ENCODE assay signal across 15 cellular contexts in genomic region chr4:56782019-56782418, GRCh38. TPM values are rescaled to one million over a fixed set of nuclear protein-coding genes. Genes with fewer than 3 reads are reported as not detected.
DNase-seq lines count a peak whose midpoint lies in the region; ATAC-seq and TF ChIP-seq lines count a peak whose summit lies in the region.
"Had no signal": no experiment of that assay in that cellular context is flagged by ENCODE, and none has a peak within 500 bp of the region (broad histone marks: within the 10 kb centered on the region; RNA-seq: fewer than 3 reads in every experiment).

No MANE protein-coding gene starts in this region.

- H3K23ac ChIP-seq in IMR-90 (ENCODE audit: low read depth, low read length), result no peak overlapping the region

- no peak overlapping the region for H2BK15ac ChIP-seq in IMR-90 (ENCODE audit: low read depth, low read length)

- H3K27ac ChIP-seq in IMR-90 (ENCODE audit: insufficient read depth, low read length), result no peak overlapping the region
- H3K27ac ChIP-seq in endodermal cell (ENCODE audit: low read depth, low read length), result no peak overlapping the region
- H3K27ac ChIP-seq: GM23248, HL-60 had no signal

- no peak overlapping the region for H2BK20ac ChIP-seq in IMR-90 (ENCODE audit: low read depth, low read length)

- H3K27me3 ChIP-seq in IMR-90 (ENCODE audit: control insufficient read depth, insufficient read depth, low read length) (peaks cover 13% of the 10 kb centered on the region), endodermal cell (ENCODE audit: control insufficient read depth, insufficient read depth, low read length, poor library complexity, severe bottlenecking) (no peaks in the 10 kb centered on the region)

- TF ChIP-seq CTCF in IMR-90 (conservative IDR thresholded peaks at IDR 0.05; ENCODE audit: low read depth, low read length), result no peak
- TF ChIP-seq CTCF in endodermal cell (conservative IDR thresholded peaks at IDR 0.05), result no peak
- TF ChIP-seq CTCF in nephron progenitor cell (IDR thresholded peaks at IDR 0.05), result no peak

- H3K4me1 ChIP-seq in IMR-90 (ENCODE audit: control insufficient read depth, insufficient read depth, low read length) (peaks cover 3% of the 10 kb centered on the region), endodermal cell (ENCODE audit: control insufficient read depth, insufficient read depth, low read length) (no peaks in the 10 kb centered on the region)
- H3K4me1 ChIP-seq: BE2C had no signal

- peaks cover 3% of the 10 kb centered on the region for H3K9me1 ChIP-seq in IMR-90 (ENCODE audit: insufficient read depth, low read length)

- no TSS peak for BruUV-seq in IMR-90 (replicated peaks; lab: Mats Ljungman, UMichigan)

- H2BK5ac ChIP-seq in IMR-90 (ENCODE audit: low read depth, low read length, poor library complexity, severe bottlenecking), result no peak overlapping the region

- H2BK120ac ChIP-seq in IMR-90 (ENCODE audit: low read depth, low read length), result no peak overlapping the region

- H3K27me3 Mint-ChIP-seq in endodermal cell (ENCODE audit: insufficient read depth), result peaks cover 3% of the 10 kb centered on the region
- peaks cover 4% of the 10 kb centered on the region for H3K27me3 Mint-ChIP-seq in nephron progenitor cell (ENCODE audit: low read depth, poor library complexity)
- H3K27me3 Mint-ChIP-seq in activated T-helper 2 cell treated with anti-CD3 and anti-CD28 coated beads, Interferon-gamma antibody, Interleukin-2, Interleukin-4, amounts not matched to agents 10 μg/mL and 5 μg/mL and 100 μg/mL, durations not matched to agents 14 hours and 24 hours and 36 hours (ENCODE audit: low read depth), result peaks cover 14% of the 10 kb centered on the region
- H3K27me3 Mint-ChIP-seq: CD4-positive, alpha-beta T cell; IgD-negative memory B cell had no signal

- H3K79me1 ChIP-seq in IMR-90 (ENCODE audit: low read depth in 1 of 2, low read length in 2 of 2), result no peaks in the 10 kb centered on the region

- no peak overlapping the region for H3K56ac ChIP-seq in IMR-90 (ENCODE audit: extremely low read depth, insufficient read depth, low read length)

- H3K4me2 ChIP-seq in IMR-90 (ENCODE audit: low read depth, low read length), result no peak overlapping the region

- no peak overlapping the region for H3K4ac ChIP-seq in IMR-90 (ENCODE audit: low read depth, low read length)

- no peak for TF ChIP-seq RAD21 in IMR-90 (IDR thresholded peaks at IDR 0.05; ENCODE audit: low read length)

- no peak for TF ChIP-seq POLR2A in IMR-90 (IDR thresholded peaks at IDR 0.05; ENCODE audit: low read depth, low read length)

- no peak overlapping the region for H3K18ac ChIP-seq in IMR-90 (ENCODE audit: low read depth, low read length)

- H3K36me3 ChIP-seq in IMR-90 (ENCODE audit: control insufficient read depth, insufficient read depth, low read length), result no peaks in the 10 kb centered on the region
- no peaks in the 10 kb centered on the region for H3K36me3 ChIP-seq in endodermal cell (ENCODE audit: control insufficient read depth, insufficient read depth, low read length)
- H3K36me3 ChIP-seq: BE2C had no signal

- dilution Hi-C loops in IMR-90 (cut with HindIII; ENCODE audit: low sequenced_read_pairs, unreplicated experiment), result no loop called here

- CTCF ChIA-PET in IMR-90 (lab: Yijun Ruan, JAX), result no interaction called here

- no peaks in the 10 kb centered on the region for H4K20me1 ChIP-seq in IMR-90 (ENCODE audit: insufficient read depth, low read length)

- POLR2A ChIA-PET in IMR-90 (lab: Charles Lee; ENCODE audit: unreplicated experiment), result no interaction called here

- H3K4me3 ChIP-seq in IMR-90 (ENCODE audit: insufficient read depth, low read depth, low read length) (no peak overlapping the region), endodermal cell (ENCODE audit: low read length) (no peak overlapping the region)
- H3K4me3 ChIP-seq: GM23248 had no signal

- no peak overlapping the region for H2AK5ac ChIP-seq in IMR-90 (ENCODE audit: low read depth, low read length)

- intact Hi-C loops in IMR-90 (cut with micrococcal nuclease), result no loop called here
- intact Hi-C loops in activated T-helper 2 cell treated with anti-CD3 and anti-CD28 coated beads, Interferon-gamma antibody, Interleukin-2, Interleukin-4, amounts not matched to agents 10 μg/mL and 5 μg/mL and 100 μg/mL, durations not matched to agents 14 hours and 24 hours and 36 hours (cut with micrococcal nuclease), result no loop called here

- H4K5ac ChIP-seq in IMR-90 (ENCODE audit: low read depth, low read length), result no peak overlapping the region

- H4K8ac ChIP-seq in IMR-90 (ENCODE audit: low read depth in 2 of 2, low read length in 2 of 2), result no peak overlapping the region

- H3K9ac ChIP-seq in IMR-90 (ENCODE audit: low read depth, low read length) (no peak overlapping the region), endodermal cell (ENCODE audit: extremely low read depth, low read length, poor library complexity, severe bottlenecking) (no peak overlapping the region)
- H3K9ac ChIP-seq: GM23248 had no signal

- H3K36me3 Mint-ChIP-seq in endodermal cell (ENCODE audit: low read depth) (no peaks in the 10 kb centered on the region), nephron progenitor cell (ENCODE audit: low read depth) (no peaks in the 10 kb centered on the region)
- H3K36me3 Mint-ChIP-seq in activated T-helper 2 cell treated with anti-CD3 and anti-CD28 coated beads, Interferon-gamma antibody, Interleukin-2, Interleukin-4, amounts not matched to agents 10 μg/mL and 5 μg/mL and 100 μg/mL, durations not matched to agents 14 hours and 24 hours and 36 hours (ENCODE audit: low read depth), result no peaks in the 10 kb centered on the region

- H3K4me1 Mint-ChIP-seq in endodermal cell (peaks cover 14% of the 10 kb centered on the region), nephron progenitor cell (peaks cover 22% of the 10 kb centered on the region)
- H3K4me1 Mint-ChIP-seq in activated T-helper 2 cell treated with anti-CD3 and anti-CD28 coated beads, Interferon-gamma antibody, Interleukin-2, Interleukin-4, amounts not matched to agents 10 μg/mL and 5 μg/mL and 100 μg/mL, durations not matched to agents 14 hours and 24 hours and 36 hours (ENCODE audit: low read depth), result no peaks in the 10 kb centered on the region

- in situ Hi-C loops in IMR-90 (cut with MboI; ENCODE audit: low sequenced_read_pairs), result no loop called here

- DNase-seq in IMR-90 (no peak), endodermal cell (peak; percentile 23), nephron progenitor cell (no peak), NCI-H2081 (lab: John Stamatoyannopoulos, UW) (no peak), AML-193 (lab: John Stamatoyannopoulos, UW) (no peak)
- DNase-seq in activated T-helper 2 cell treated with anti-CD3 and anti-CD28 coated beads, Interferon-gamma antibody, Interleukin-2, Interleukin-4, amounts not matched to agents 10 μg/mL and 5 μg/mL and 100 μg/mL, durations not matched to agents 14 hours and 24 hours and 36 hours (ENCODE audit: low spot score), result no peak
- DNase-seq: BE2C; Caco-2; CD4-positive, alpha-beta T cell; GM23248; HCEC 1CT had no signal

- no peak overlapping the region for H4K91ac ChIP-seq in IMR-90 (ENCODE audit: insufficient read depth, low read depth, low read length)

- ATAC-seq in IMR-90 (ENCODE audit: low read depth), result no peak

- H3K4me3 Mint-ChIP-seq in endodermal cell (no peak overlapping the region), nephron progenitor cell (no peak overlapping the region)
- H3K4me3 Mint-ChIP-seq in activated T-helper 2 cell treated with anti-CD3 and anti-CD28 coated beads, Interferon-gamma antibody, Interleukin-2, Interleukin-4, amounts not matched to agents 10 μg/mL and 5 μg/mL and 100 μg/mL, durations not matched to agents 14 hours and 24 hours and 36 hours (ENCODE audit: low read depth), result no peak overlapping the region
- H3K4me3 Mint-ChIP-seq: CD4-positive, alpha-beta T cell; IgD-negative memory B cell had no signal

- H2AK9ac ChIP-seq in IMR-90 (replicated peaks; ENCODE audit: low read depth, low read length, poor library complexity), result peak overlapping the region; percentile 13

- H3K9me3 Mint-ChIP-seq in endodermal cell (no peaks in the 10 kb centered on the region), nephron progenitor cell (no peaks in the 10 kb centered on the region)
- H3K9me3 Mint-ChIP-seq in activated T-helper 2 cell treated with anti-CD3 and anti-CD28 coated beads, Interferon-gamma antibody, Interleukin-2, Interleukin-4, amounts not matched to agents 10 μg/mL and 5 μg/mL and 100 μg/mL, durations not matched to agents 14 hours and 24 hours and 36 hours, result no peaks in the 10 kb centered on the region
- H3K9me3 Mint-ChIP-seq: CD4-positive, alpha-beta T cell; IgD-negative memory B cell had no signal

- H3K27ac Mint-ChIP-seq in endodermal cell, result no peak overlapping the region
- peak overlapping the region; percentile 45 for H3K27ac Mint-ChIP-seq in nephron progenitor cell
- H3K27ac Mint-ChIP-seq in activated T-helper 2 cell treated with anti-CD3 and anti-CD28 coated beads, Interferon-gamma antibody, Interleukin-2, Interleukin-4, amounts not matched to agents 10 μg/mL and 5 μg/mL and 100 μg/mL, durations not matched to agents 14 hours and 24 hours and 36 hours, result no peak overlapping the region
- H3K27ac Mint-ChIP-seq: CD4-positive, alpha-beta T cell; IgD-negative memory B cell had no signal

- H2AFZ ChIP-seq in IMR-90 (replicated peaks; ENCODE audit: low read length, poor library complexity), result no peak overlapping the region
- H2AFZ ChIP-seq: GM23248 had no signal

- no peak overlapping the region for H3K14ac ChIP-seq in IMR-90 (replicated peaks; ENCODE audit: low read depth, low read length)

- H3K9me3 ChIP-seq in IMR-90 (ENCODE audit: control insufficient read depth, insufficient read depth, low read length), result no peaks in the 10 kb centered on the region
- no peaks in the 10 kb centered on the region for H3K9me3 ChIP-seq in endodermal cell (ENCODE audit: control insufficient read depth, low read length)
- H3K9me3 ChIP-seq: BE2C, Caco-2 had no signal

- WGBS in IMR-90 (ENCODE audit: extremely low coverage in 2 of 2, insufficient read length in 1 of 2), 2 experiments, result 100% methylated on average over 1 of the region's 8 CpGs; no CpG with 5 or more reads in 1 of the 2 experiments
- 94% methylated on average over 8 of the region's 8 CpGs for WGBS in endodermal cell (ENCODE audit: insufficient coverage in 1 of 2, insufficient read length in 1 of 2), 2 experiments

TF ChIP-seq in IMR-90, 13 proteins besides CTCF, POLR2A, EP300 and RAD21 (continues in another document):
- TF ChIP-seq RCOR1 (IDR thresholded peaks at IDR 0.05; ENCODE audit: insufficient replicate concordance, low read length), result no peak
- TF ChIP-seq RFX5 (IDR thresholded peaks at IDR 0.05; ENCODE audit: low read depth, low read length), result no peak
- TF ChIP-seq SMC3 (IDR thresholded peaks at IDR 0.05; ENCODE audit: low read depth, low read length), result no peak

RNA-seq across cellular contexts. Expression of gene SPINK2, which starts 39.5 kb away (rescaled TPM):
- total RNA-seq in IMR-90 (2012; rRNA removed) (not detected in 2 replicates), endodermal cell (under 1 TPM; 0.59 to 0.62 TPM)
- polyA plus RNA-seq in IMR-90 (2012; rRNA removed), result not detected in 2 replicates
- polyA plus RNA-seq in IMR-90 (2012; cell fraction: cytosol; rRNA removed), result not detected in 2 replicates
- polyA plus RNA-seq in IMR-90 (2012; cell fraction: nucleus; rRNA removed; ENCODE audit: low replicate concordance), result not detected in 2 replicates
- not detected for polyA plus RNA-seq in endodermal cell (2013, experiment 1 of 2)
- polyA plus RNA-seq in endodermal cell (2013, experiment 2 of 2), result 0.70 TPM
- total RNA-seq in activated T-helper 2 cell treated with anti-CD3 and anti-CD28 coated beads, Interferon-gamma antibody, Interleukin-2, Interleukin-4, amounts not matched to agents 10 μg/mL and 5 μg/mL and 100 μg/mL, durations not matched to agents 14 hours and 24 hours and 36 hours, result 0.75 TPM in 1 of 2 replicates, not detected in the other
- total RNA-seq: A172, Caco-2, GM23248, HT1080 had no signal
- polyA plus RNA-seq: GM23248 had no signal
